9 cellular contexts compared by ENCODE assay signal in genomic region chr1:164748253-164748899, GRCh38.
DNase-seq lines count a peak whose midpoint lies in the region; ATAC-seq, FAIRE-seq and TF ChIP-seq lines count a peak whose summit lies in the region.
"Had no signal": no experiment of that assay in that cellular context is flagged by ENCODE, and none has a peak within 500 bp of the region (broad histone marks: within the 10 kb centered on the region; RNA-seq: fewer than 3 reads in every experiment).

No MANE protein-coding gene starts in this region.

- H3K27ac ChIP-seq in AG04450 (ENCODE audit: low read depth, low read length) (peak overlapping the region; percentile 92), neuronal stem cell (replicated peaks; ENCODE audit: low read length) (peak overlapping the region; percentile 11)

- H3K18ac ChIP-seq in neuronal stem cell (ENCODE audit: low read length), result no peak overlapping the region

- H2BK5ac ChIP-seq in neuronal stem cell (ENCODE audit: low read length), result no peak overlapping the region

- peaks cover 8 to 12% of the 10 kb centered on the region in 2 donors for H3K4me1 ChIP-seq in neuronal stem cell (ENCODE audit: control insufficient read depth in 2 of 2, insufficient read depth in 1 of 2, low read depth in 1 of 2, low read length in 2 of 2)

- FAIRE-seq in RCC 7860 (lab: Jason Lieb, UNC), result peak; percentile 99

- H3K4me3 ChIP-seq in AG04450 (ENCODE audit: low read depth, low read length) (no peak overlapping the region), neuronal stem cell (ENCODE audit: low read length in 2 of 2) (no peak overlapping the region)

- no peak for TF ChIP-seq CTCF in AG04450 (IDR thresholded peaks at IDR 0.05; ENCODE audit: low read depth, low read length)

- H2AK5ac ChIP-seq in neuronal stem cell (ENCODE audit: low read depth, low read length), result no peak overlapping the region

- no peak overlapping the region for H4K8ac ChIP-seq in neuronal stem cell (ENCODE audit: low read depth, low read length)

- no peak overlapping the region for H2BK120ac ChIP-seq in neuronal stem cell (ENCODE audit: low read depth, low read length)

- no peak overlapping the region for H3K9ac ChIP-seq in neuronal stem cell (ENCODE audit: low read depth, low read length, poor library complexity)

- H3K79me1 ChIP-seq in neuronal stem cell (ENCODE audit: low read depth, low read length), result no peaks in the 10 kb centered on the region

- no peaks in the 10 kb centered on the region for H3K9me3 ChIP-seq in AG04450 (ENCODE audit: control insufficient read depth, insufficient read depth, low read length)
- no peaks in the 10 kb centered on the region for H3K9me3 ChIP-seq in neuronal stem cell (replicated peaks in 1 of 2; ENCODE audit: control insufficient read depth in 2 of 2, insufficient read depth in 1 of 2, low read depth in 1 of 2, low read length in 2 of 2)

- H3K27me3 ChIP-seq in AG04450 (ENCODE audit: control insufficient read depth, insufficient read depth, low read length) (no peaks in the 10 kb centered on the region), neuronal stem cell (ENCODE audit: control insufficient read depth in 3 of 3, insufficient read depth in 3 of 3, low read depth in 1 of 3, low read length in 3 of 3) (no peaks in the 10 kb centered on the region)

- no CpG with 5 or more reads among the region's 10 CpGs for WGBS in neuronal stem cell (ENCODE audit: extremely low coverage in 2 of 2, insufficient read length in 2 of 2, insufficient replicate concordance in 1 of 2), 2 donors

- H2AFZ ChIP-seq in neuronal stem cell (ENCODE audit: low read length), result no peak overlapping the region

- H3K4ac ChIP-seq in neuronal stem cell (ENCODE audit: low read length), result no peak overlapping the region

- CTCF ChIA-PET in AG04450 (lab: Charles Lee), result interaction anchor here (1.5 kb wide), 1 partner anchor 16 kb away, joined by 4 read pairs; no protein-coding TSS in a partner anchor

- no peak overlapping the region for H3K23ac ChIP-seq in neuronal stem cell (ENCODE audit: low read depth, low read length, poor library complexity)

- no peak overlapping the region for H3K4me2 ChIP-seq in neuronal stem cell (ENCODE audit: insufficient read depth, low read length, poor library complexity, severe bottlenecking)

- H2BK15ac ChIP-seq in neuronal stem cell (ENCODE audit: low read length), result no peak overlapping the region

- H4K91ac ChIP-seq in neuronal stem cell (ENCODE audit: low read depth, low read length, poor library complexity), result no peak overlapping the region

- no peak for ATAC-seq in activated CD4-positive, CD25-positive, alpha-beta regulatory T cell treated with anti-CD3 and anti-CD28 coated beads, Interleukin-2, amount 50 U/mL, for 24 hours
- no peak for ATAC-seq in HG03442 (IDR thresholded peaks at IDR 0.05; ENCODE audit: unreplicated experiment)

- H2BK12ac ChIP-seq in neuronal stem cell (ENCODE audit: low read length), result no peak overlapping the region

- POLR2A ChIA-PET in AG04450 (lab: Yijun Ruan, JAX), result interaction anchor here (0.8 to 2.1 kb wide), 9 partner anchors 11 to 189 kb away, joined by 3 to 11 read pairs (median 3); partner anchors contain the start of gene PBX1

- peaks cover 0 to 2% of the 10 kb centered on the region in 2 donors for H3K36me3 ChIP-seq in neuronal stem cell (replicated peaks in 1 of 2; ENCODE audit: control insufficient read depth in 2 of 2, insufficient read depth in 2 of 2, low read length in 2 of 2)

- no peak overlapping the region for H3K14ac ChIP-seq in neuronal stem cell (ENCODE audit: low read length)

- DNase-seq in AG04450 (ENCODE audit: low read depth, low spot score), result peak; percentile 92
- peak; percentile 98 for DNase-seq in RCC 7860 (ENCODE audit: low spot score)
- DNase-seq in fibroblast of peridontal ligament (ENCODE audit: extremely low read depth), result peak; percentile 98
- DNase-seq in neuronal stem cell (ENCODE audit: low spot score), result peak; percentile 51
- DNase-seq in stimulated activated naive CD4-positive, alpha-beta T cell (lab: John Stamatoyannopoulos, UW), result no peak
- no peak for DNase-seq in NCI-H1092 treated with DMSO at 0.1 percent for 48 hours (lab: John Stamatoyannopoulos, UW)
- DNase-seq: activated naive CD4-positive, alpha-beta T cell had no signal

Comparison
In these comparisons a context has a peak if more than half of its experiments do, and no peak if none do; other contexts are left out.
1. DNase-seq: peak in AG04450 (single experiment), RCC 7860 (single experiment), fibroblast of peridontal ligament (single experiment) and neuronal stem cell (single experiment); none in stimulated activated naive CD4-positive, alpha-beta T cell (0 of 6) and NCI-H1092 treated with DMSO at 0.1 percent for 48 hours (single experiment).